In genomic region chr11:36041988-36042606, GRCh38 we compare ENCODE assay signal across 9 cellular contexts.
A peak's percentile ranks its signal among the peaks of the same experiment; 100 is the strongest.
DNase-seq lines count a peak whose midpoint lies in the region; ATAC-seq and TF ChIP-seq lines count a peak whose summit lies in the region.
"Had no signal": no experiment of that assay in that cellular context is flagged by ENCODE, and none has a peak within 500 bp of the region (broad histone marks: within the 10 kb centered on the region; RNA-seq: fewer than 3 reads in every experiment).

No MANE protein-coding gene starts in this region.

- in situ Hi-C loops in brain microvascular endothelial cell (cut with HindIII; ENCODE audit: low pct_ligation_motif_present, low sequenced_read_pairs) = no loop called here

- H2AFZ ChIP-seq in DND-41 (ENCODE audit: low read depth, low read length) (no peak overlapping the region), osteoblast (ENCODE audit: low read length) (no peak overlapping the region)

- H3K4me1 ChIP-seq in DND-41 (ENCODE audit: insufficient read depth, low read length) (no peaks in the 10 kb centered on the region), osteoblast (ENCODE audit: insufficient read depth, low read length) (peaks cover 3% of the 10 kb centered on the region)

- H3K36me3 ChIP-seq in DND-41 (ENCODE audit: insufficient read depth, low read length) (no peaks in the 10 kb centered on the region), brain microvascular endothelial cell (replicated peaks) (no peaks in the 10 kb centered on the region), osteoblast (ENCODE audit: insufficient read depth, low read length) (no peaks in the 10 kb centered on the region)

- H3K9ac ChIP-seq in DND-41 (ENCODE audit: low read depth, low read length) = no peak overlapping the region

- H3K79me2 ChIP-seq in DND-41 (ENCODE audit: insufficient read depth, low read length) (no peaks in the 10 kb centered on the region), osteoblast (ENCODE audit: insufficient read depth, low read length) (no peaks in the 10 kb centered on the region)

- H3K4me2 ChIP-seq in DND-41 (ENCODE audit: insufficient read depth, low read length) = no peak overlapping the region
- no peak overlapping the region for H3K4me2 ChIP-seq in osteoblast (ENCODE audit: insufficient read depth, low read length)

- no peak for ATAC-seq in DND-41 (ENCODE audit: insufficient read depth, low read depth)
- no peak for ATAC-seq in HG02973 (IDR thresholded peaks at IDR 0.05; ENCODE audit: unreplicated experiment)
- ATAC-seq in GM19351 (IDR thresholded peaks at IDR 0.05; ENCODE audit: unreplicated experiment) = no peak

- H3K4me3 ChIP-seq in DND-41 (ENCODE audit: low read depth in 1 of 2, low read length in 2 of 2) = no peak overlapping the region
- H3K4me3 ChIP-seq in LNCaP clone FGC (ENCODE audit: low read depth, low read length) = no peak overlapping the region
- H3K4me3 ChIP-seq in brain microvascular endothelial cell (ENCODE audit: low read depth, low read length) = no peak overlapping the region
- no peak overlapping the region for H3K4me3 ChIP-seq in osteoblast (ENCODE audit: insufficient read depth, low read length)

- H3K27ac ChIP-seq in DND-41 (ENCODE audit: low read length) = no peak overlapping the region
- no peak overlapping the region for H3K27ac ChIP-seq in brain microvascular endothelial cell
- H3K27ac ChIP-seq in osteoblast (ENCODE audit: low read depth, low read length) = no peak overlapping the region

- TF ChIP-seq CTCF in DND-41 (IDR thresholded peaks at IDR 0.05; ENCODE audit: borderline replicate concordance, extremely low read depth, low read length, poor library complexity, severe bottlenecking) = peak; percentile 58
- peak; percentile 64; the same call in 1 of the 2 replicates for TF ChIP-seq CTCF in LNCaP clone FGC (IDR thresholded peaks at IDR 0.05; ENCODE audit: control insufficient read depth, extremely low read depth, insufficient read depth)
- peak; percentile 75 for TF ChIP-seq CTCF in brain microvascular endothelial cell (IDR thresholded peaks at IDR 0.05; ENCODE audit: low read depth, low read length, missing control alignments)
- TF ChIP-seq CTCF in osteoblast (IDR thresholded peaks at IDR 0.05; ENCODE audit: extremely low read depth, low read depth, low read length) = peak; percentile 63

- no peaks in the 10 kb centered on the region for H4K20me1 ChIP-seq in DND-41 (ENCODE audit: insufficient read depth, low read length)
- H4K20me1 ChIP-seq in osteoblast (ENCODE audit: insufficient read depth, low read length) = no peaks in the 10 kb centered on the region

- H3K9me3 ChIP-seq in DND-41 (ENCODE audit: insufficient read depth, low read length, severe bottlenecking) = no peaks in the 10 kb centered on the region
- H3K9me3 ChIP-seq in osteoblast (ENCODE audit: low read depth, low read length) = no peaks in the 10 kb centered on the region

- DNase-seq in DND-41 (no peak), LNCaP clone FGC (ENCODE audit: low read depth) (no peak), brain microvascular endothelial cell (no peak), osteoblast (ENCODE audit: insufficient read length, low spot score, missing footprints) (no peak), EL (no peak), SHP77 treated with DMSO at 0.1 percent for 48 hours (lab: John Stamatoyannopoulos, UW) (no peak)
- DNase-seq: activated T-cell treated with anti-CD3 and anti-CD28 coated beads for 4 hours had no signal

- peaks cover 6% of the 10 kb centered on the region for H3K27me3 ChIP-seq in DND-41 (ENCODE audit: insufficient read depth, low read length, poor library complexity)
- no peaks in the 10 kb centered on the region for H3K27me3 ChIP-seq in brain microvascular endothelial cell (replicated peaks)
- H3K27me3 ChIP-seq in osteoblast (ENCODE audit: insufficient read depth, low read length) = no peaks in the 10 kb centered on the region
